9 cellular contexts compared by ENCODE assay signal in genomic region chr20:37379967-37380828, GRCh38. TPM values are rescaled to one million over a fixed set of nuclear protein-coding genes. Genes with fewer than 3 reads are reported as not detected.
A peak's percentile ranks its signal among the peaks of the same experiment; 100 is the strongest.
DNase-seq lines count a peak whose midpoint lies in the region; ATAC-seq and TF ChIP-seq lines count a peak whose summit lies in the region.
"Had no signal": no experiment of that assay in that cellular context is flagged by ENCODE, and none has a peak within 500 bp of the region (broad histone marks: within the 10 kb centered on the region; RNA-seq: fewer than 3 reads in every experiment).

No MANE protein-coding gene starts in this region.

- ATAC-seq in PC-3 (peak; percentile 62), HG02798 (IDR thresholded peaks at IDR 0.05; ENCODE audit: poor library complexity, unreplicated experiment) (no peak)

- no peaks in the 10 kb centered on the region for H3K9me2 ChIP-seq in PC-3 (replicated peaks; ENCODE audit: low read length)

- no TSS peak for BruUV-seq in PC-3 (replicated peaks; lab: Mats Ljungman, UMichigan)

- no peaks in the 10 kb centered on the region for H3F3A ChIP-seq in PC-3 (ENCODE audit: low read length, unreplicated experiment)

- H3K27ac ChIP-seq in PC-3 (ENCODE audit: low read length) (peak overlapping the region; percentile 82), stomach (peak overlapping the region; percentile 58 to 79 (median 74)), vagina (no peak overlapping the region)

- CTCF ChIA-PET in PC-3 (lab: Charles Lee), result interaction anchor here (0.5 to 1.2 kb wide), 4 partner anchors 34 to 98 kb away, joined by 3 to 8 read pairs (median 5); no protein-coding TSS in a partner anchor

- no peaks in the 10 kb centered on the region for H3K27me3 ChIP-seq in PC-3 (ENCODE audit: low read length)
- H3K27me3 ChIP-seq in stomach, result no peaks in the 10 kb centered on the region
- H3K27me3 ChIP-seq in vagina, result no peaks in the 10 kb centered on the region

- DNase-seq in NCI-H524 (lab: John Stamatoyannopoulos, UW) (peak; percentile 29 to 53), NCI-H524 treated with DMSO at 0.1 percent for 48 hours (lab: John Stamatoyannopoulos, UW) (no peak), PC-3 (peak; percentile 81), fibroblast of villous mesenchyme (ENCODE audit: low read depth) (peak; percentile 11), stomach (no peak), vagina (ENCODE audit: extremely low spot score in 2 of 2) (no peak), COLO829 (ENCODE audit: low spot score) (no peak)
- DNase-seq: KG1 had no signal

- H3K9me3 ChIP-seq in PC-3 (ENCODE audit: low read length) (no peaks in the 10 kb centered on the region), stomach (no peaks in the 10 kb centered on the region), vagina (no peaks in the 10 kb centered on the region)

- no peak overlapping the region for H3K4me3 ChIP-seq in PC-3 (ENCODE audit: low read length)
- no peak overlapping the region for H3K4me3 ChIP-seq in fibroblast of villous mesenchyme (ENCODE audit: low read depth, low read length)
- H3K4me3 ChIP-seq in stomach, result no peak overlapping the region
- no peak overlapping the region for H3K4me3 ChIP-seq in vagina

- intact Hi-C loops in PC-3 (cut with micrococcal nuclease) (loop anchor here (2.0 to 5.0 kb wide), 3 partner anchors 33 to 98 kb away; partner anchors contain the start of gene SRC), stomach (cut with DNase I; ENCODE audit: low total_unique reads) (loop anchor here (10.0 kb wide), 1 partner anchor 155 kb away; no protein-coding TSS in a partner anchor), vagina (cut with DNase I) (loop anchor here (5.0 kb wide), 1 partner anchor 98 kb away; no protein-coding TSS in a partner anchor)

- TF ChIP-seq EP300 in stomach (IDR thresholded peaks at IDR 0.05), result no peak

- peak overlapping the region; percentile 60 for H3K4me2 ChIP-seq in PC-3 (ENCODE audit: low read length)

- H3K36me3 ChIP-seq in PC-3 (ENCODE audit: low read depth, low read length) (peaks cover 11% of the 10 kb centered on the region), stomach (peaks cover 9 to 30% (median 20%) of the 10 kb centered on the region in 4 donors), vagina (peaks cover 0 to 5% of the 10 kb centered on the region in 2 donors)

- TF ChIP-seq POLR2A in stomach (IDR thresholded peaks at IDR 0.05) (no peak), vagina (IDR thresholded peaks at IDR 0.05) (no peak)

- peaks cover 44% of the 10 kb centered on the region for H3K4me1 ChIP-seq in PC-3 (ENCODE audit: insufficient read depth, low read length)
- peaks cover 39 to 78% (median 56%) of the 10 kb centered on the region in 4 donors for H3K4me1 ChIP-seq in stomach
- peaks cover 24% of the 10 kb centered on the region for H3K4me1 ChIP-seq in vagina

- H3K79me2 ChIP-seq in PC-3 (ENCODE audit: low read length), result peaks cover 51% of the 10 kb centered on the region

- TF ChIP-seq CTCF in PC-3 (conservative IDR thresholded peaks at IDR 0.05; ENCODE audit: low read depth, low read length), result no peak
- TF ChIP-seq CTCF in fibroblast of villous mesenchyme (IDR thresholded peaks at IDR 0.05; ENCODE audit: insufficient read depth, low read depth, low read length), result no peak
- TF ChIP-seq CTCF in stomach (IDR thresholded peaks at IDR 0.05), result no peak
- TF ChIP-seq CTCF in vagina (IDR thresholded peaks at IDR 0.05), result no peak

- H4K20me1 ChIP-seq in PC-3 (ENCODE audit: low read length), result no peaks in the 10 kb centered on the region

- H2AFZ ChIP-seq in PC-3 (ENCODE audit: low read length), result no peak overlapping the region

- 57 to 70% (median 67%) methylated on average over 14 of the region's 14 CpGs for WGBS in stomach, 5 donors

- POLR2A ChIA-PET in PC-3 (lab: Charles Lee; ENCODE audit: unreplicated experiment), result no interaction called here

- H3K9ac ChIP-seq in PC-3 (ENCODE audit: low read length), result peak overlapping the region; percentile 53

RNA-seq across cellular contexts. Expression of gene SRC, which starts 34.3 kb away (rescaled TPM):
- total RNA-seq in PC-3 (2014; rRNA removed) (55.6 and 82.1 TPM in 2 replicates), fibroblast of villous mesenchyme (20.3 and 20.6 TPM in 2 replicates), stomach (100 to 1,000 TPM in 1 of 5 donors, 10 to 100 TPM in 4; 31.6 to 471 (median 69.8) TPM), vagina (48.6 TPM)
- polyA plus RNA-seq in stomach, result 10 to 100 TPM; 40.7 to 47.4 (median 47.2) TPM

Comparison
In these comparisons a context has a peak if more than half of its experiments do, and no peak if none do; other contexts are left out.
1. DNase-seq: peak in NCI-H524 (2 of 2), PC-3 (single experiment) and fibroblast of villous mesenchyme (single experiment); none in NCI-H524 treated with DMSO at 0.1 percent for 48 hours (single experiment), stomach (single experiment), vagina (0 of 2) and COLO829 (single experiment).